In the genomic region with DNA sequence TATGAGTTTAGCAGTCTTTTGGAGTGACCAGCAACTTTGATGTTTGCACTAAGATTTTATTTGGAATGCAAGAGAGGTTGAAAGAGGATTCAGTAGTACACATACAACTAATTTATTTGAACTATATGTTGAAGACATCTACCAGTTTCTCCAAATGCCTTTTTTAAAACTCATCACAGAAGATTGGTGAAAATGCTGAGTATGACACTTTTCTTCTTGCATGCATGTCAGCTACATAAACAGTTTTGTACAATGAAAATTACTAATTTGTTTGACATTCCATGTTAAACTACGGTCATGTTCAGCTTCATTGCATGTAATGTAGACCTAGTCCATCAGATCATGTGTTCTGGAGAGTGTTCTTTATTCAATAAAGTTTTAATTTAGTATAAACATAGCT, we compare ENCODE assay signal across 22 cellular contexts. TPM values are rescaled to one million over a fixed set of nuclear protein-coding genes. Genes with fewer than 3 reads are reported as not detected.
"Had no signal": no experiment of that assay in that cellular context is flagged by ENCODE, and none has a peak within 500 bp of the region (broad histone marks: within the 10 kb centered on the region; RNA-seq: fewer than 3 reads in every experiment).

No MANE protein-coding gene starts in this region.

- H3K27me3 Mint-ChIP-seq: progenitor cell of endocrine pancreas; stimulated activated memory B cell treated with anti-CD40 and anti-IgM and Interleukin-4, amounts not matched to agents 10 μg/mL and 1 μg/mL and 100 μg/mL, for 72 hours had no signal

- H3K4me1 ChIP-seq: left lung, lower lobe of right lung, neural progenitor cell, pancreas, testis, transverse colon had no signal

- H3K9me3 ChIP-seq: left lung, lower lobe of right lung, pancreas, testis, transverse colon had no signal

- H3K27me3 ChIP-seq: left lung, neural progenitor cell, pancreas, testis, transverse colon had no signal

- H3K4me3 Mint-ChIP-seq: endodermal cell; memory B cell; natural killer cell treated with Interleukin-12 subunit alpha and Interleukin-12 subunit beta and Interleukin-15 and Interleukin-18, amount 100 ng/mL, for 72 hours; neural progenitor cell; stimulated activated memory B cell treated with anti-CD40 and anti-IgM and Interleukin-4, amounts not matched to agents 10 μg/mL and 1 μg/mL and 100 μg/mL, for 72 hours; stimulated activated naive CD8-positive, alpha-beta T cell treated with anti-CD3 and anti-CD28 coated beads, Interleukin-15, Interleukin-2, amounts not matched to agents 100 ng/mL and 50 ng/mL, for 24 hours had no signal

- H2AFZ ChIP-seq: neural progenitor cell had no signal

- H3K4me2 ChIP-seq: neural progenitor cell had no signal

- H3K9me3 Mint-ChIP-seq: endodermal cell; memory B cell; stimulated activated memory B cell treated with anti-CD40 and anti-IgM and Interleukin-4, amounts not matched to agents 10 μg/mL and 1 μg/mL and 100 μg/mL, for 72 hours; stimulated activated naive CD8-positive, alpha-beta T cell treated with anti-CD3 and anti-CD28 coated beads, Interleukin-15, Interleukin-2, amounts not matched to agents 100 ng/mL and 50 ng/mL, for 24 hours had no signal

- H3K36me3 Mint-ChIP-seq: memory B cell; natural killer cell treated with Interleukin-12 subunit alpha and Interleukin-12 subunit beta and Interleukin-15 and Interleukin-18, amount 100 ng/mL, for 72 hours; stimulated activated memory B cell treated with anti-CD40 and anti-IgM and Interleukin-4, amounts not matched to agents 10 μg/mL and 1 μg/mL and 100 μg/mL, for 72 hours had no signal

- H3K4me3 ChIP-seq: coronary artery, left lung, lower lobe of right lung, neural progenitor cell, pancreas, testis, transverse colon had no signal

- H3K9ac ChIP-seq: neural progenitor cell had no signal

- H3K4me1 Mint-ChIP-seq: memory B cell; stimulated activated memory B cell treated with anti-CD40 and anti-IgM and Interleukin-4, amounts not matched to agents 10 μg/mL and 1 μg/mL and 100 μg/mL, for 72 hours had no signal

- H3K36me3 ChIP-seq: pancreas, transverse colon had no signal

- H3K27ac Mint-ChIP-seq: endodermal cell; memory B cell; natural killer cell treated with Interleukin-12 subunit alpha and Interleukin-12 subunit beta and Interleukin-15 and Interleukin-18, amount 100 ng/mL, for 72 hours; neural progenitor cell; progenitor cell of endocrine pancreas; stimulated activated memory B cell treated with anti-CD40 and anti-IgM and Interleukin-4, amounts not matched to agents 10 μg/mL and 1 μg/mL and 100 μg/mL, for 72 hours; stimulated activated naive CD8-positive, alpha-beta T cell treated with anti-CD3 and anti-CD28 coated beads, Interleukin-15, Interleukin-2, amounts not matched to agents 100 ng/mL and 50 ng/mL, for 24 hours had no signal

- H3K27ac ChIP-seq: coronary artery, left lung, lower lobe of right lung, neural progenitor cell, pancreas, testis, transverse colon had no signal

- ATAC-seq: left lung; lower lobe of right lung; natural killer cell treated with Interleukin-12 subunit alpha and Interleukin-12 subunit beta and Interleukin-15 and Interleukin-18, amount 100 ng/mL, for 72 hours; pancreas; right cardiac atrium; stimulated activated memory B cell treated with anti-CD40 and anti-IgM and Interleukin-4, amounts not matched to agents 10 μg/mL and 1 μg/mL and 100 μg/mL, for 72 hours had no signal

- DNase-seq: effector CD4-positive, alpha-beta T cell; endodermal cell; foreskin melanocyte; head of caudate nucleus; hypothalamus; lower lobe of right lung; midbrain; nucleus accumbens; pancreas; right cardiac atrium; stimulated activated CD4-positive, alpha-beta T cell treated with anti-CD3 and anti-CD28 coated beads, Interleukin-4, amount 100 ng/mL, for 1 hour; testis; transverse colon had no signal

- FAIRE-seq: islet of Langerhans, pancreas had no signal

RNA-seq across cellular contexts. Expression of gene GJA1, which starts 13.9 kb away (rescaled TPM):
- total RNA-seq: natural killer cell treated with Interleukin-12 subunit alpha and Interleukin-12 subunit beta and Interleukin-15 and Interleukin-18, amount 100 ng/mL, for 72 hours had no signal
